In the genomic region with DNA sequence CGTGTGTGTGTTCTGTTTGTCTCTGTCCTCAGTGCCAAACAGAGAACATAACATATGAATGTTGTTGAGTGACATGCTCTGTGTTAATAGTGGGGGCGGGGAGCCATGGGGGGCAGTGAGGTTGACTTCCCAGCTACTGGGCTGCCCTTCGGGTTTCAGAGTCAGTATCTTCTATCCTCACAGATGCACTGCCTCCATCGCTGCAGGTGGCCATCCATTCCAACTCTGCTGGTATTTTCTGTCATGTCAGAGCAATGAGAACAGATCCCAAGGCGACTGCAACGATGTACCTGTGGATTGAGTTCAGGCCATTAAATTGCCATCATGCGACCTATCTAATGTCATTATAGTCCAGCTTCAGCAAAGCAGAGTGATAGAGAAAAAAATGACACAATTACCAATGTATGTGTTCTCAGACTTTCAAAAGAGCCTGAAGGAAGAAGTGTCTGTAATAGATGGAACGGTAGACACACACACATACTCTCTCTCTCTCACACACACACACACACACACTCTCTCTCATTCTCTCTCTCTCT, we compare ENCODE assay signal across 26 cellular contexts.
"Had no signal": no experiment of that assay in that cellular context is flagged by ENCODE, and none has a peak within 500 bp of the region (broad histone marks: within the 10 kb centered on the region; RNA-seq: fewer than 3 reads in every experiment).

No MANE protein-coding gene starts in this region.

- H3K36me3 Mint-ChIP-seq: activated naive CD4-positive, alpha-beta T cell treated with anti-CD3 and anti-CD28 coated beads, Interleukin-2, amount 50 U/mL, for 24 hours; activated naive CD8-positive, alpha-beta T cell treated with anti-CD3 and anti-CD28 coated beads, Interleukin-2, amount 10 ng/mL, durations not matched to agents 7 days and 5 days had no signal

- DNase-seq: activated CD4-positive, alpha-beta T cell treated with anti-CD3 and anti-CD28 coated beads, Interleukin-2, amount 10 ng/mL, durations not matched to agents 7 days and 5 days; activated CD4-positive, alpha-beta T cell treated with anti-CD3 and anti-CD28 coated beads, Interleukin-2, amount 50 U/mL, for 48 hours; activated CD8-positive, alpha-beta T cell treated with anti-CD3 and anti-CD28 coated beads, Interleukin-2, amount 10 ng/mL, durations not matched to agents 7 days and 5 days; activated gamma-delta T cell; activated naive CD4-positive, alpha-beta T cell treated with Interleukin-2 at 50 U/mL for 16 hours; activated naive CD8-positive, alpha-beta T cell treated with anti-CD3 and anti-CD28 coated beads, Interleukin-2, amount 10 ng/mL, durations not matched to agents 7 days and 5 days; activated T-cell treated with anti-CD3 and anti-CD28 coated beads, Interleukin-2, amount 50 U/mL, for 24 hours; amygdala; Kasumi-1; KG1; MG63; NCI-H1048; NCI-H1105 treated with DMSO at 0.1 percent for 48 hours; NCI-H1436; NCI-H2029; NCI-H446 treated with DMSO at 0.1 percent for 48 hours; SHP77; SJCRH30; SW 1271; T1000; WERI-Rb-1 had no signal

- H3K4me3 ChIP-seq: ascending aorta, breast epithelium, MG63, SJCRH30 had no signal

- H3K27me3 Mint-ChIP-seq: activated CD4-positive, alpha-beta T cell treated with anti-CD3 and anti-CD28 coated beads, Interleukin-2, amount 10 ng/mL, durations not matched to agents 7 days and 5 days; activated naive CD4-positive, alpha-beta T cell treated with anti-CD3 and anti-CD28 coated beads, Interleukin-2, amount 50 U/mL, for 24 hours; activated naive CD8-positive, alpha-beta T cell treated with anti-CD3 and anti-CD28 coated beads, Interleukin-2, amount 10 ng/mL, durations not matched to agents 7 days and 5 days; activated T-cell treated with anti-CD3 and anti-CD28 coated beads, Interleukin-2, amount 50 U/mL, for 24 hours had no signal

- H3K36me3 ChIP-seq: ascending aorta, breast epithelium, MG63, SJCRH30, WERI-Rb-1 had no signal

- H3K27ac Mint-ChIP-seq: activated CD4-positive, alpha-beta T cell treated with anti-CD3 and anti-CD28 coated beads, Interleukin-2, amount 10 ng/mL, durations not matched to agents 7 days and 5 days; activated CD8-positive, alpha-beta T cell treated with anti-CD3 and anti-CD28 coated beads, Interleukin-2, amount 10 ng/mL, durations not matched to agents 7 days and 5 days; activated naive CD4-positive, alpha-beta T cell treated with anti-CD3 and anti-CD28 coated beads, Interleukin-2, amount 50 U/mL, for 24 hours; activated naive CD8-positive, alpha-beta T cell treated with anti-CD3 and anti-CD28 coated beads, Interleukin-2, amount 10 ng/mL, durations not matched to agents 7 days and 5 days; activated T-cell treated with anti-CD3 and anti-CD28 coated beads, Interleukin-2, amount 50 U/mL, for 24 hours; activated T-helper 2 cell treated with anti-CD3 and anti-CD28 coated beads, Interferon-gamma antibody, Interleukin-2, Interleukin-4, amounts not matched to agents 10 μg/mL and 5 μg/mL and 100 μg/mL, durations not matched to agents 14 hours and 24 hours and 36 hours had no signal

- ATAC-seq: activated CD8-positive, alpha-beta T cell treated with anti-CD3 and anti-CD28 coated beads, Interleukin-2, amount 10 ng/mL, durations not matched to agents 7 days and 5 days; Panc1 had no signal

- H3K27me3 ChIP-seq: ascending aorta, breast epithelium, MG63, SJCRH30 had no signal

- H3K9me3 Mint-ChIP-seq: activated CD4-positive, alpha-beta T cell treated with anti-CD3 and anti-CD28 coated beads, Interleukin-2, amount 10 ng/mL, durations not matched to agents 7 days and 5 days; activated naive CD4-positive, alpha-beta T cell treated with anti-CD3 and anti-CD28 coated beads, Interleukin-2, amount 50 U/mL, for 24 hours; activated T-cell treated with anti-CD3 and anti-CD28 coated beads, Interleukin-2, amount 50 U/mL, for 24 hours had no signal

- H3K4me1 Mint-ChIP-seq: activated CD4-positive, alpha-beta T cell treated with anti-CD3 and anti-CD28 coated beads, Interleukin-2, amount 10 ng/mL, durations not matched to agents 7 days and 5 days; activated naive CD4-positive, alpha-beta T cell treated with anti-CD3 and anti-CD28 coated beads, Interleukin-2, amount 50 U/mL, for 24 hours; activated naive CD8-positive, alpha-beta T cell treated with anti-CD3 and anti-CD28 coated beads, Interleukin-2, amount 10 ng/mL, durations not matched to agents 7 days and 5 days had no signal

- H3K9me3 ChIP-seq: ascending aorta, breast epithelium, MG63, SJCRH30 had no signal

- H3K4me1 ChIP-seq: ascending aorta, breast epithelium, SJCRH30 had no signal

- H3K27ac ChIP-seq: ascending aorta, breast epithelium, SJCRH30, WERI-Rb-1 had no signal

- H3K4me3 Mint-ChIP-seq: activated CD4-positive, alpha-beta T cell treated with anti-CD3 and anti-CD28 coated beads, Interleukin-2, amount 10 ng/mL, durations not matched to agents 7 days and 5 days; activated CD8-positive, alpha-beta T cell treated with anti-CD3 and anti-CD28 coated beads, Interleukin-2, amount 10 ng/mL, durations not matched to agents 7 days and 5 days; activated naive CD4-positive, alpha-beta T cell treated with anti-CD3 and anti-CD28 coated beads, Interleukin-2, amount 50 U/mL, for 24 hours; activated naive CD8-positive, alpha-beta T cell treated with anti-CD3 and anti-CD28 coated beads, Interleukin-2, amount 10 ng/mL, durations not matched to agents 7 days and 5 days; activated T-cell treated with anti-CD3 and anti-CD28 coated beads, Interleukin-2, amount 50 U/mL, for 24 hours had no signal
